In genomic region chr20:62623488-62624324, GRCh38 we compare ENCODE assay signal across 8 cellular contexts. TPM values are rescaled to one million over a fixed set of nuclear protein-coding genes. Genes with fewer than 3 reads are reported as not detected.
DNase-seq lines count a peak whose midpoint lies in the region; ATAC-seq and TF ChIP-seq lines count a peak whose summit lies in the region.

No MANE protein-coding gene starts in this region.

- peak overlapping the region; percentile 38; the same call in 2 of the 3 replicates for H3K4me3 Mint-ChIP-seq in GM23338

- no peaks in the 10 kb centered on the region for H4K20me1 ChIP-seq in GM23338 (replicated peaks; ENCODE audit: insufficient read depth)
- no peaks in the 10 kb centered on the region for H4K20me1 ChIP-seq in Karpas-422 (ENCODE audit: insufficient read depth, low read depth, low read length)

- H3K4me3 ChIP-seq in GM06990 (replicated peaks; ENCODE audit: low read depth, low read length) (peak overlapping the region; percentile 35), GM23338 (0 out of 2 replicates have a peak overlapping the region, but pooled peaks have one; percentile 21), Karpas-422 (ENCODE audit: low read length) (peak overlapping the region; percentile 3; the same call in 1 of the 2 replicates), astrocyte of the cerebellum (ENCODE audit: low read depth, low read length) (no peak overlapping the region)

- no peaks in the 10 kb centered on the region for H3K9me3 Mint-ChIP-seq in GM23338

- H2AFZ ChIP-seq in GM23338 (peak overlapping the region; percentile 90), Karpas-422 (ENCODE audit: low read length) (no peak overlapping the region)

- peak; percentile 91 for ATAC-seq in GM23338

- H3K27me3 Mint-ChIP-seq in GM23338 (ENCODE audit: insufficient read depth, low read depth, poor library complexity): no peaks in the 10 kb centered on the region

- in situ Hi-C loops in astrocyte of the cerebellum (cut with HindIII; ENCODE audit: low sequenced_read_pairs): loop anchor here (5.0 kb wide), 1 partner anchor 81 kb away; no protein-coding TSS in a partner anchor

- H3K27ac ChIP-seq in GM23338 (ENCODE audit: low read depth): no peak overlapping the region
- no peak overlapping the region for H3K27ac ChIP-seq in Karpas-422 (ENCODE audit: low read length)

- H3K27me3 ChIP-seq in GM06990 (replicated peaks; ENCODE audit: control insufficient read depth, insufficient read depth, low read length) (no peaks in the 10 kb centered on the region), GM23338 (ENCODE audit: insufficient read depth) (no peaks in the 10 kb centered on the region), Karpas-422 (ENCODE audit: low read length) (no peaks in the 10 kb centered on the region)

- H3K9me2 ChIP-seq in GM23338 (ENCODE audit: insufficient read depth): no peaks in the 10 kb centered on the region
- H3K9me2 ChIP-seq in Karpas-422 (replicated peaks; ENCODE audit: insufficient read depth, low read length): no peaks in the 10 kb centered on the region

- H3K4me2 ChIP-seq in GM23338: peak overlapping the region; percentile 71; the same call in 1 of the 2 replicates
- peak overlapping the region; percentile 47 for H3K4me2 ChIP-seq in Karpas-422 (ENCODE audit: low read depth, low read length, poor library complexity, severe bottlenecking)

- H3K36me3 ChIP-seq in GM06990 (ENCODE audit: control insufficient read depth, insufficient read depth, low read length) (no peaks in the 10 kb centered on the region), GM23338 (ENCODE audit: insufficient read depth) (no peaks in the 10 kb centered on the region), Karpas-422 (ENCODE audit: insufficient read depth, low read length) (no peaks in the 10 kb centered on the region)

- DNase-seq in GM06990 (ENCODE audit: extremely low read depth, insufficient read length) (peak; percentile 89), GM23338 (ENCODE audit: low spot score) (peak; percentile 91), Karpas-422 (peak; percentile 91), T-helper 22 cell (ENCODE audit: low read depth) (peak; percentile 65), astrocyte of the cerebellum (ENCODE audit: low read depth) (peak; percentile 23), iPS-NIHi11 (ENCODE audit: low spot score) (peak; percentile 99), cerebellum (ENCODE audit: low spot score) (no peak)
- DNase-seq in stimulated activated CD4-positive, alpha-beta T cell treated with anti-CD3 and anti-CD28 coated beads, Interleukin-12 subunit alpha, Interleukin-12 subunit beta, amount 100 ng/mL, for 48 hours (ENCODE audit: low read depth in 2 of 3, low spot score in 1 of 3): peak; percentile 84 to 92 (median 87)

- H3K27ac Mint-ChIP-seq in GM23338: 0 out of 2 replicates have a peak overlapping the region, but pooled peaks have one; percentile 57

- H3K9me3 ChIP-seq in Karpas-422 (ENCODE audit: low read length): no peaks in the 10 kb centered on the region

- H3K79me2 ChIP-seq in GM23338 (replicated peaks; ENCODE audit: insufficient read depth) (no peaks in the 10 kb centered on the region), Karpas-422 (ENCODE audit: low read length) (no peaks in the 10 kb centered on the region)

- TF ChIP-seq CTCF in GM06990 (IDR thresholded peaks at IDR 0.05; ENCODE audit: insufficient read depth, low read length, poor library complexity, severe bottlenecking) (no peak), GM23338 (conservative IDR thresholded peaks at IDR 0.05; ENCODE audit: low read depth in 2 of 2) (no peak), astrocyte of the cerebellum (IDR thresholded peaks at IDR 0.05; ENCODE audit: low read depth, low read length, missing control alignments) (no peak)

- peaks cover 14% of the 10 kb centered on the region for H3K4me1 ChIP-seq in GM23338 (ENCODE audit: insufficient read depth)
- H3K4me1 ChIP-seq in Karpas-422 (ENCODE audit: low read length): peaks cover 20% of the 10 kb centered on the region

- H3K4me1 Mint-ChIP-seq in GM23338: peaks cover 22% of the 10 kb centered on the region

- H3K9ac ChIP-seq in Karpas-422 (ENCODE audit: low read length): 0 out of 2 replicates have a peak overlapping the region, but pooled peaks have one; percentile 23

- no peaks in the 10 kb centered on the region for H3K36me3 Mint-ChIP-seq in GM23338 (ENCODE audit: low read depth)

- 0 out of 2 replicates have a peak, but pooled peaks cover 3% of the 10 kb centered on the region for H3F3A ChIP-seq in GM23338 (replicated peaks; ENCODE audit: low read depth)

TF ChIP-seq in GM23338, 12 proteins besides CTCF, POLR2A, EP300 and RAD21:
- TF ChIP-seq ZNF114 (CRISPR knock-in tag; IDR thresholded peaks at IDR 0.05) (no peak), POLR2AphosphoS5 (IDR thresholded peaks at IDR 0.05; ENCODE audit: low read depth) (peak; percentile 53; the same call in 1 of the 2 replicates)
TF ChIP-seq in GM23338: peak in this region for 1.

RNA-seq across cellular contexts. Expression of gene SLCO4A1, which starts 18.6 kb away (rescaled TPM):
- 38.3 and 41.6 TPM in 2 replicates for total RNA-seq in GM23338 (2014; rRNA removed; shearing (Covaris generic))
- polyA plus RNA-seq in GM23338 (2016; fragmentation: Nextera tagmentation; extraction: Ambion mirVana): 27.2 and 28.5 TPM in 2 replicates
- 0.72 TPM in 1 of 2 replicates, not detected in the other for total RNA-seq in Karpas-422 (2014; rRNA removed; shearing (Covaris generic); ENCODE audit: low replicate concordance)
- 2.1 TPM for total RNA-seq in cerebellum

Comparison
In these comparisons a context has a peak if more than half of its experiments do, and no peak if none do; other contexts are left out.
1. RNA of gene SLCO4A1, which starts 18.6 kb away (total RNA-seq): 38.3 to 41.6 TPM in GM23338; 2.1 TPM in cerebellum (single experiment) and 0.72 TPM in Karpas-422; every median in the first group is over 10 times any median in the second.